Comparison of ENCODE assay signal across 12 cellular contexts in the genomic region with DNA sequence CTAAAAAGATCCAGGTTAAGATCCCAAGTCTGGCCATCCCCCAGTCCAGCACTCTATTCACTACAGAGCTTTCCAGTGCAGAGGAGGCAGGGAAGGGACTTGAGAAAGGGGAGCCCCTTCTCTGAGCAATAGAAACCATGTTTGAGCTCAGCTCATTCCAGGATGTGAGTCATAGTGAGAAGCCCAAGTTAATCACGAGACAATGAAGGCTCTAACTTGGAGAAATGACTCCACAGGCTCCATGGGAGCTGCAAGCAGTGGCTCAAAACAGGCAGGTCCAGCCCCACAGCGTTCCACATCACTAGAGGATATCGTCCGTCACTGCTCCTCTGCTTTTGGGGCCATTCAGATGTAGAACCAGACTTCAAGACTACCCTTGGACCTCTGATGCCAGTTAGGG. TPM values are rescaled to one million over a fixed set of nuclear protein-coding genes. Genes with fewer than 3 reads are reported as not detected.
DNase-seq lines count a peak whose midpoint lies in the region; ATAC-seq and TF ChIP-seq lines count a peak whose summit lies in the region.
"Had no signal": no experiment of that assay in that cellular context is flagged by ENCODE, and none has a peak within 500 bp of the region (broad histone marks: within the 10 kb centered on the region; RNA-seq: fewer than 3 reads in every experiment).

No MANE protein-coding gene starts in this region.

- no peak overlapping the region for H3K4me3 Mint-ChIP-seq in activated CD4-positive, alpha-beta T cell treated with anti-CD3 and anti-CD28 coated beads for 36 hours
- H3K4me3 Mint-ChIP-seq: stimulated activated naive CD8-positive, alpha-beta T cell treated with anti-CD3 and anti-CD28 coated beads, Interleukin-15, Interleukin-2, amounts not matched to agents 100 ng/mL and 50 ng/mL, for 24 hours had no signal

- CTCF ChIA-PET in activated CD4-positive, alpha-beta T cell treated with anti-CD3 and anti-CD28 coated beads for 36 hours (lab: Charles Lee) = interaction anchor here (0.6 to 1.1 kb wide), 6 partner anchors 9 to 735 kb away, joined by 3 to 4 read pairs (median 3); no protein-coding TSS in a partner anchor
- CTCF ChIA-PET in Panc1 (lab: Charles Lee) = no interaction called here

- intact Hi-C loops in activated CD4-positive, alpha-beta T cell treated with anti-CD3 and anti-CD28 coated beads for 36 hours (cut with DNase I, micrococcal nuclease) = no loop called here
- intact Hi-C loops in Panc1 (cut with micrococcal nuclease; ENCODE audit: unreplicated experiment) (no loop called here), dorsolateral prefrontal cortex (cut with DNase I) (loop anchor here in 1 of 2 donors (5.0 kb wide), 1 partner anchor 40 kb away; no protein-coding TSS in a partner anchor)

- DNase-seq in activated CD4-positive, alpha-beta T cell treated with anti-CD3 and anti-CD28 coated beads for 36 hours = peak; percentile 37
- DNase-seq in activated CD4-positive, alpha-beta T cell treated with anti-CD3 and anti-CD28 coated beads, Interleukin-2, amount 50 U/mL, for 4 hours = no peak
- DNase-seq in Panc1 (ENCODE audit: low read depth, low spot score) = no peak
- no peak for DNase-seq in dorsolateral prefrontal cortex
- peak; percentile 59 for DNase-seq in retinal pigment epithelial cell (ENCODE audit: low read depth)
- no peak for DNase-seq in cortex of kidney (lab: John Stamatoyannopoulos, UW)
- no peak for DNase-seq in GM10266 (ENCODE audit: extremely low spot score)
- DNase-seq: adrenal gland, NCI-H187, pancreas had no signal

- H3K4me1 ChIP-seq in Panc1 (ENCODE audit: control insufficient read depth, insufficient read depth, low read length) = peaks cover 4% of the 10 kb centered on the region
- H3K4me1 ChIP-seq: adrenal gland, pancreas had no signal

- peak overlapping the region; percentile 34 for H3K27ac Mint-ChIP-seq in activated CD4-positive, alpha-beta T cell treated with anti-CD3 and anti-CD28 coated beads for 36 hours
- H3K27ac Mint-ChIP-seq: stimulated activated naive CD8-positive, alpha-beta T cell treated with anti-CD3 and anti-CD28 coated beads, Interleukin-15, Interleukin-2, amounts not matched to agents 100 ng/mL and 50 ng/mL, for 24 hours had no signal

- H3K27ac ChIP-seq in Panc1 (ENCODE audit: low read length) (no peak overlapping the region), dorsolateral prefrontal cortex (peak overlapping the region in 33 of 59 donors; percentile 1 to 79 (median 43))
- H3K27ac ChIP-seq: adrenal gland, pancreas had no signal

- no peaks in the 10 kb centered on the region for H3K36me3 ChIP-seq in Panc1 (ENCODE audit: control insufficient read depth, insufficient read depth, low read length)
- H3K36me3 ChIP-seq: adrenal gland, pancreas had no signal

- POLR2A ChIA-PET in activated CD4-positive, alpha-beta T cell treated with anti-CD3 and anti-CD28 coated beads for 36 hours (lab: Charles Lee) = no interaction called here
- POLR2A ChIA-PET in Panc1 (lab: Charles Lee) = no interaction called here

- no peak for TF ChIP-seq CTCF in Panc1 (IDR thresholded peaks at IDR 0.05)
- TF ChIP-seq CTCF in dorsolateral prefrontal cortex (IDR thresholded peaks at IDR 0.05 in 54 of 56, conservative IDR thresholded peaks at IDR 0.05 in 2 of 56; ENCODE audit: low read depth in 1 of 56, partially characterized antibody in 56 of 56) = no peak
- no peak for TF ChIP-seq CTCF in retinal pigment epithelial cell (conservative IDR thresholded peaks at IDR 0.05; ENCODE audit: low read depth, low read length)
- TF ChIP-seq CTCF in GM10266 (IDR thresholded peaks at IDR 0.05; ENCODE audit: control insufficient read depth, insufficient read depth, low read depth, missing control alignments) = no peak

- no peaks in the 10 kb centered on the region for H3K27me3 ChIP-seq in Panc1 (ENCODE audit: control insufficient read depth, insufficient read depth, low read length)
- H3K27me3 ChIP-seq in dorsolateral prefrontal cortex = no peaks in the 10 kb centered on the region
- H3K27me3 ChIP-seq: adrenal gland, pancreas had no signal

- H3K36me3 Mint-ChIP-seq in activated CD4-positive, alpha-beta T cell treated with anti-CD3 and anti-CD28 coated beads for 36 hours (ENCODE audit: low read depth) = peaks cover 4% of the 10 kb centered on the region

- no TSS peak for BruUV-seq in Panc1 (replicated peaks; lab: Mats Ljungman, UMichigan)

- ATAC-seq in activated CD4-positive, alpha-beta T cell treated with anti-CD3 and anti-CD28 coated beads for 36 hours = peak; percentile 96
- peak; percentile 75 for ATAC-seq in Panc1
- no peak for ATAC-seq in GM18520 (IDR thresholded peaks at IDR 0.05; ENCODE audit: unreplicated experiment)

- H3K27me3 Mint-ChIP-seq in activated CD4-positive, alpha-beta T cell treated with anti-CD3 and anti-CD28 coated beads for 36 hours = peaks cover 26% of the 10 kb centered on the region

- in situ Hi-C loops in Panc1 (cut with HindIII; ENCODE audit: low pct_unique_long_range_greater_than_20kb, low sequenced_read_pairs) = no loop called here

- peaks cover 13% of the 10 kb centered on the region for H3K4me1 Mint-ChIP-seq in activated CD4-positive, alpha-beta T cell treated with anti-CD3 and anti-CD28 coated beads for 36 hours

- peaks cover 17% of the 10 kb centered on the region for H3K9me3 ChIP-seq in Panc1 (ENCODE audit: control insufficient read depth, insufficient read depth, low read depth, low read length)

- H3K4me3 ChIP-seq in Panc1 (ENCODE audit: low read depth in 2 of 2, low read length in 2 of 2) = no peak overlapping the region
- peak overlapping the region in 20 of 59 donors; percentile 1 to 36 (median 11) for H3K4me3 ChIP-seq in dorsolateral prefrontal cortex
- H3K4me3 ChIP-seq in retinal pigment epithelial cell (ENCODE audit: low read length) = no peak overlapping the region
- H3K4me3 ChIP-seq: adrenal gland, pancreas had no signal

- peaks cover 7% of the 10 kb centered on the region for H3K9me3 Mint-ChIP-seq in activated CD4-positive, alpha-beta T cell treated with anti-CD3 and anti-CD28 coated beads for 36 hours (ENCODE audit: low read depth)

RNA-seq across cellular contexts. Expression of a gene that starts 59.1 kb away (rescaled TPM):
- total RNA-seq in activated CD4-positive, alpha-beta T cell treated with anti-CD3 and anti-CD28 coated beads for 36 hours = under 1 TPM; 0.48 to 0.49 TPM
- 4.4 TPM for total RNA-seq in Panc1 (2021; ENCODE audit: unreplicated experiment)
- 2.9 TPM for polyA plus RNA-seq in Panc1 (2012; ENCODE audit: insufficient read length)
- total RNA-seq in dorsolateral prefrontal cortex = 100 to 1,000 TPM; 248 to 798 (median 441) TPM

Comparison
In these comparisons a context has a peak if more than half of its experiments do, and no peak if none do; other contexts are left out.
1. DNase-seq: peak in activated CD4-positive, alpha-beta T cell treated with anti-CD3 and anti-CD28 coated beads for 36 hours (single experiment) and retinal pigment epithelial cell (single experiment); none in activated CD4-positive, alpha-beta T cell treated with anti-CD3 and anti-CD28 coated beads, Interleukin-2, amount 50 U/mL, for 4 hours (0 of 2), Panc1 (single experiment), dorsolateral prefrontal cortex (0 of 10), cortex of kidney (single experiment) and GM10266 (single experiment).
2. RNA of a gene that starts 59.1 kb away (total RNA-seq): 248 to 798 TPM in dorsolateral prefrontal cortex; 4.4 TPM in Panc1 (single experiment) and 0.48 to 0.49 TPM in activated CD4-positive, alpha-beta T cell treated with anti-CD3 and anti-CD28 coated beads for 36 hours; every median in the first group is over 10 times any median in the second.